8 cellular contexts compared by ENCODE assay signal in genomic region chr2:101309211-101309700, GRCh38. TPM values are rescaled to one million over a fixed set of nuclear protein-coding genes. Genes with fewer than 3 reads are reported as not detected.
DNase-seq lines count a peak whose midpoint lies in the region; ATAC-seq and TF ChIP-seq lines count a peak whose summit lies in the region.

No MANE protein-coding gene starts in this region.

- H3K27ac ChIP-seq in breast epithelium (peak overlapping the region; percentile 92 to 93), vagina (peak overlapping the region; percentile 87)

- no peak for ATAC-seq in stimulated activated naive CD8-positive, alpha-beta T cell treated with anti-CD3 and anti-CD28 coated beads, Interleukin-15, Interleukin-2, amounts not matched to agents 100 U/mL and 50 U/mL, for 24 hours
- ATAC-seq in naive B cell (ENCODE audit: low read depth in 2 of 2) (no peak), GM19397 (IDR thresholded peaks at IDR 0.05; ENCODE audit: unreplicated experiment) (no peak)

- H3K4me1 ChIP-seq in breast epithelium (peaks cover 0 to 13% of the 10 kb centered on the region in 2 donors), vagina (peaks cover 35% of the 10 kb centered on the region)

- peak overlapping the region; percentile 91 for H3K27ac Mint-ChIP-seq in stimulated activated naive CD8-positive, alpha-beta T cell treated with anti-CD3 and anti-CD28 coated beads, Interleukin-15, Interleukin-2, amounts not matched to agents 100 ng/mL and 50 ng/mL, for 24 hours
- H3K27ac Mint-ChIP-seq in naive B cell: peak overlapping the region; percentile 5 to 94 (median 90)

- H3K36me3 ChIP-seq in breast epithelium (no peaks in the 10 kb centered on the region), vagina (no peaks in the 10 kb centered on the region)

- H3K27me3 ChIP-seq in breast epithelium: no peaks in the 10 kb centered on the region
- H3K27me3 ChIP-seq in vagina: no peaks in the 10 kb centered on the region

- no peaks in the 10 kb centered on the region for H3K27me3 Mint-ChIP-seq in stimulated activated naive CD8-positive, alpha-beta T cell treated with anti-CD3 and anti-CD28 coated beads, Interleukin-15, Interleukin-2, amounts not matched to agents 100 ng/mL and 50 ng/mL, for 24 hours
- no peaks in the 10 kb centered on the region for H3K27me3 Mint-ChIP-seq in naive B cell

- H3K9me3 Mint-ChIP-seq in stimulated activated naive CD8-positive, alpha-beta T cell treated with anti-CD3 and anti-CD28 coated beads, Interleukin-15, Interleukin-2, amounts not matched to agents 100 ng/mL and 50 ng/mL, for 24 hours: no peaks in the 10 kb centered on the region
- no peaks in the 10 kb centered on the region for H3K9me3 Mint-ChIP-seq in naive B cell

- intact Hi-C loops in breast epithelium (cut with DNase I; ENCODE audit: low total_unique reads) (no loop called here), vagina (cut with DNase I) (loop anchor here (10.0 kb wide), 1 partner anchor 54 kb away; the partner anchor contains the start of gene CNOT11)

- H3K4me3 ChIP-seq in breast epithelium (peak overlapping the region; percentile 84 to 90 (median 87)), vagina (peak overlapping the region; percentile 65 to 78)

- DNase-seq in stimulated activated naive CD8-positive, alpha-beta T cell treated with anti-CD3 and anti-CD28 coated beads, Interleukin-15, Interleukin-2, amounts not matched to agents 100 U/mL and 50 U/mL, for 24 hours: no peak
- no peak for DNase-seq in breast epithelium (ENCODE audit: low spot score in 2 of 2)
- no peak for DNase-seq in naive B cell
- no peak for DNase-seq in vagina (ENCODE audit: extremely low spot score in 2 of 2)
- no peak for DNase-seq in NCI-H1048 (lab: John Stamatoyannopoulos, UW)
- DNase-seq in SW 1271 (lab: John Stamatoyannopoulos, UW): no peak

- TF ChIP-seq POLR2A in breast epithelium (IDR thresholded peaks at IDR 0.05): no peak
- no peak for TF ChIP-seq POLR2A in vagina (IDR thresholded peaks at IDR 0.05)

- H3K4me3 Mint-ChIP-seq in stimulated activated naive CD8-positive, alpha-beta T cell treated with anti-CD3 and anti-CD28 coated beads, Interleukin-15, Interleukin-2, amounts not matched to agents 100 ng/mL and 50 ng/mL, for 24 hours: peak overlapping the region; percentile 95
- peak overlapping the region; percentile 77 to 92 (median 87) for H3K4me3 Mint-ChIP-seq in naive B cell

- TF ChIP-seq CTCF in breast epithelium (IDR thresholded peaks at IDR 0.05): no peak
- no peak for TF ChIP-seq CTCF in vagina (IDR thresholded peaks at IDR 0.05)

- H3K9me3 ChIP-seq in breast epithelium: no peaks in the 10 kb centered on the region
- H3K9me3 ChIP-seq in vagina: no peaks in the 10 kb centered on the region

- H3K4me1 Mint-ChIP-seq in stimulated activated naive CD8-positive, alpha-beta T cell treated with anti-CD3 and anti-CD28 coated beads, Interleukin-15, Interleukin-2, amounts not matched to agents 100 ng/mL and 50 ng/mL, for 24 hours (ENCODE audit: low read depth): peaks cover 75% of the 10 kb centered on the region
- peaks cover 21 to 60% (median 40%) of the 10 kb centered on the region in 3 donors for H3K4me1 Mint-ChIP-seq in naive B cell

- H3K36me3 Mint-ChIP-seq in stimulated activated naive CD8-positive, alpha-beta T cell treated with anti-CD3 and anti-CD28 coated beads, Interleukin-15, Interleukin-2, amounts not matched to agents 100 ng/mL and 50 ng/mL, for 24 hours (ENCODE audit: low read depth): peaks cover 20% of the 10 kb centered on the region
- H3K36me3 Mint-ChIP-seq in naive B cell: no peaks in the 10 kb centered on the region

RNA-seq across cellular contexts. Expression of gene RNF149, which starts 0.8 kb away (rescaled TPM):
- total RNA-seq in breast epithelium (100 to 1,000 TPM in 1 of 3 donors, 10 to 100 TPM in 2; 65.6 to 101 (median 75.4) TPM), vagina (89.4 TPM)
- polyA plus RNA-seq in naive B cell (ENCODE audit: low read depth in 6 of 6): 10 to 100 TPM; 13.2 to 27.1 (median 18.3) TPM

RNA-seq across cellular contexts. Expression of gene CNOT11, which starts 56.6 kb away (rescaled TPM):
- total RNA-seq in breast epithelium: 10 to 100 TPM; 19.2 to 33.1 (median 23.9) TPM
- 10 to 100 TPM; 41.2 to 51.9 (median 45.8) TPM for polyA plus RNA-seq in naive B cell (ENCODE audit: low read depth in 6 of 6)
- 20.1 TPM for total RNA-seq in vagina
